Comparison of ENCODE assay signal across 30 cellular contexts in the genomic region with DNA sequence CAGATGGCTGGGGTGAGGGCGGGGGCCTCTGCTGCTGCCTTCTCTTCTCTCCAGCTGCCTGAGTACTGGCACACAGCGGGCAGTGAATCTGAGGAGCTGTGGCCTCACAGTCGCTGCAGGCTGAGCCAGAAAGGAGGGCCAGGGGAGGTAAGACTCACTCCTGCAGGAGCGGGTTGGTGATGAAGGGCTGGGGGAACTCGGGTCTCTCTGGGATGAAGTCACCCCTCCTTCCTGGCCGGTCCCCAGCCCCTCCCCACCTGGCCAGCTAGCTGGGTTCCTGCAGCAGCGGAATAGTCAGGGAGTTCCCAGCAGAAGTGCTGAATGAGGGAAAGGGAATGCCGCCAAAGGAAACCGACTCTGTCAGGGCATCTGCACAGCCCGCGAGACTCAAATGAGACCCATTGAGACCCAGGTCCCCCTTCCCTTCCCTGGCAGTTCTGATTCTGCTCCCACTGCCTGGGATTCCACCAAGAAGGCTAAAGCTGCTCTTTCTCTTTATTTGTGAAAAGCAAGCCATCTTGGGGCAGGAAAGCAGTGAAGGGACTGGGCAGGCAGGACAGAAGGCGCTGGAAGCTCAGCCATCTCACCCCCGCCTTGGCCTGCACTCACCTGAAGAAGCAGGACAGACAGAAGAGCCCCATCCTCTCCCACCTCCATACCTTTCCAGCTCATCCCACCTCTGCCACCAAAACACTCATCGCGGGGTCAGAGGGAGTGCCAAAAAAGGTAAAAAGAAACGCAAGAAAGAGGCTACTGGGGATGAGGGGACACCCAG. TPM values are rescaled to one million over a fixed set of nuclear protein-coding genes. Genes with fewer than 3 reads are reported as not detected.
A peak's percentile ranks its signal among the peaks of the same experiment; 100 is the strongest.
DNase-seq lines count a peak whose midpoint lies in the region; FAIRE-seq and TF ChIP-seq lines count a peak whose summit lies in the region.
"Had no signal": no experiment of that assay in that cellular context is flagged by ENCODE, and none has a peak within 500 bp of the region (broad histone marks: within the 10 kb centered on the region; RNA-seq: fewer than 3 reads in every experiment).

No MANE protein-coding gene starts in this region.

- no peak overlapping the region for H3K14ac ChIP-seq in H1 (ENCODE audit: insufficient read length)

- H3K36me3 ChIP-seq in BLaER1 treated with 17β-estradiol and CSF1 and Interleukin-3, amounts not matched to agents 10 nM and 100 nM = no peaks in the 10 kb centered on the region
- H3K36me3 ChIP-seq in H7 (replicated peaks; ENCODE audit: control insufficient read depth, insufficient read depth, low read length) (no peaks in the 10 kb centered on the region), H1 (ENCODE audit: control insufficient read depth in 2 of 4, insufficient read depth in 4 of 4, low read length in 3 of 4) (0 out of 8 replicates have a peak, but pooled peaks cover 0 to 4% (median 0%) of the 10 kb centered on the region in 4 experiments)
- H3K36me3 ChIP-seq: Peyer's patch had no signal

- DNase-seq in H7 (peak; percentile 59), NCI-H446 (lab: John Stamatoyannopoulos, UW) (peak; percentile 29 to 71), H1 (ENCODE audit: low read depth in 1 of 2, low spot score in 2 of 2) (no peak), foreskin fibroblast (no peak), SW 1271 (lab: John Stamatoyannopoulos, UW) (no peak), NCI-H1417 (lab: John Stamatoyannopoulos, UW) (no peak), GM19240 (ENCODE audit: insufficient read length, low spot score) (no peak)
- DNase-seq: Caco-2; CD8-positive, alpha-beta T cell; DMS79 treated with DMSO at 0.1 percent for 48 hours; GF-D8; Kasumi-1; NCI-H1092 treated with DMSO at 0.1 percent for 48 hours; NCI-H1436 treated with DMSO at 0.1 percent for 48 hours; NCI-H2029; NCI-H226; NCI-H526; NCI-H82; OCI-M1; Peyer's patch; SHP77 treated with DMSO at 0.1 percent for 48 hours had no signal

- no peak overlapping the region for H3K4ac ChIP-seq in H1 (replicated peaks; ENCODE audit: insufficient read length, low read depth, low read length)

- 82% methylated on average over 13 of the region's 16 CpGs; no CpG with 5 or more reads in 1 of the 2 experiments for WGBS in H1 (ENCODE audit: extremely low coverage in 1 of 2, insufficient coverage in 1 of 2, insufficient read length in 1 of 2, insufficient replicate concordance in 2 of 2, low coverage in 1 of 2, low lambda C conversion rate in 2 of 2, missing lambda C conversion rate in 1 of 2), 2 experiments

- peaks cover 0 to 15% (median 10%) of the 10 kb centered on the region in 11 experiments; a peak in 16 of 22 replicates for H3K9me3 ChIP-seq in BLaER1 treated with 17β-estradiol and CSF1 and Interleukin-3, amounts not matched to agents 10 nM and 100 nM (replicated peaks in 1 of 11)
- H3K9me3 ChIP-seq in H1 (ENCODE audit: insufficient read depth in 2 of 2, low read depth in 1 of 2, low read length in 1 of 2) = no peaks in the 10 kb centered on the region
- H3K9me3 ChIP-seq: Caco-2, Peyer's patch had no signal

- H3K79me1 ChIP-seq in H1 (ENCODE audit: low read depth, low read length) = no peaks in the 10 kb centered on the region

- H4K5ac ChIP-seq in H1 (ENCODE audit: insufficient read length, low read depth, low read length) = no peak overlapping the region

- H3K23me2 ChIP-seq in H1 (ENCODE audit: low read depth, low read length) = peaks cover 2% of the 10 kb centered on the region; the same call in 1 of the 2 replicates

- no peak overlapping the region for H2BK15ac ChIP-seq in H1 (ENCODE audit: low read length)

- peaks cover 13 to 81% (median 64%) of the 10 kb centered on the region in 10 experiments for H3K4me1 ChIP-seq in BLaER1 treated with 17β-estradiol and CSF1 and Interleukin-3, amounts not matched to agents 10 nM and 100 nM
- peaks cover 0 to 6% (median under 1%) of the 10 kb centered on the region in 4 experiments; a peak in 2 of 7 replicates for H3K4me1 ChIP-seq in H1 (replicated peaks in 1 of 4; ENCODE audit: control insufficient read depth in 3 of 4, insufficient read depth in 4 of 4, low read length in 3 of 4)
- H3K4me1 ChIP-seq: Caco-2 had no signal

- FAIRE-seq in H1 (lab: Jason Lieb, UNC) = no peak
- FAIRE-seq: A204.1, GM12891, H54, HepG2 had no signal

- H3K9ac ChIP-seq in BLaER1 treated with 17β-estradiol and CSF1 and Interleukin-3, amounts not matched to agents 10 nM and 100 nM = peak overlapping the region in 1 of 11 experiments; percentile 30; a peak in 4 of 22 replicates
- no peak overlapping the region for H3K9ac ChIP-seq in H1 (replicated peaks in 1 of 4; ENCODE audit: extremely low read depth in 1 of 4, low read depth in 3 of 4, low read length in 3 of 4)

- POLR2A ChIA-PET in H1 (lab: Charles Lee; ENCODE audit: partially characterized antibody) = interaction anchor here (1.0 to 1.5 kb wide), 3 partner anchors 8 to 55 kb away, joined by 3 to 7 read pairs (median 5); partner anchors contain the start of genes GSTZ1 and POMT2

- no peak overlapping the region for H3K18ac ChIP-seq in H1 (ENCODE audit: extremely low read depth, low read length)

- no peak overlapping the region for H3K56ac ChIP-seq in H1 (replicated peaks; ENCODE audit: insufficient read length, low read depth, low read length)

- H2AK5ac ChIP-seq in H1 (ENCODE audit: low read depth, low read length) = no peak overlapping the region

- H2BK20ac ChIP-seq in H1 (ENCODE audit: low read length) = 0 out of 2 replicates have a peak overlapping the region, but pooled peaks have one; percentile 32

- peaks cover 23 to 32% (median 29%) of the 10 kb centered on the region in 11 experiments for H3K27me3 ChIP-seq in BLaER1 treated with 17β-estradiol and CSF1 and Interleukin-3, amounts not matched to agents 10 nM and 100 nM
- H3K27me3 ChIP-seq in H7 (ENCODE audit: control insufficient read depth, insufficient read depth, low read length) = peaks cover 24% of the 10 kb centered on the region
- peaks cover 8 to 26% (median 20%) of the 10 kb centered on the region in 4 experiments; a peak in 6 of 7 replicates for H3K27me3 ChIP-seq in H1 (replicated peaks in 1 of 4; ENCODE audit: control insufficient read depth in 3 of 4, extremely low read depth in 1 of 4, insufficient read depth in 3 of 4, low read length in 3 of 4)

- no peak overlapping the region for H3K4me3 ChIP-seq in BLaER1 treated with 17β-estradiol and CSF1 and Interleukin-3, amounts not matched to agents 10 nM and 100 nM
- H3K4me3 ChIP-seq in H7 (ENCODE audit: insufficient read depth, low read depth, low read length) = no peak overlapping the region
- no peak overlapping the region for H3K4me3 ChIP-seq in H1 (ENCODE audit: extremely low read depth in 1 of 4, insufficient read depth in 2 of 4, low read depth in 3 of 4, low read length in 4 of 4)
- H3K4me3 ChIP-seq in foreskin fibroblast (ENCODE audit: low read depth in 1 of 2, low read length in 2 of 2) = no peak overlapping the region
- H3K4me3 ChIP-seq: Peyer's patch had no signal

- H3K27ac ChIP-seq in BLaER1 treated with 17β-estradiol and CSF1 and Interleukin-3, amounts not matched to agents 10 nM and 100 nM = peak overlapping the region in 1 of 11 experiments; percentile 38; a peak in 1 of 22 replicates
- no peak overlapping the region for H3K27ac ChIP-seq in H1 (ENCODE audit: low read depth, low read length)
- H3K27ac ChIP-seq: C4-2B, Peyer's patch had no signal

- no peaks in the 10 kb centered on the region for H3K79me2 ChIP-seq in H1 (ENCODE audit: control insufficient read depth in 1 of 2, insufficient read depth in 2 of 2, low read length in 2 of 2)

- CTCF ChIA-PET in H1 (lab: Charles Lee; ENCODE audit: partially characterized antibody) = interaction anchor here (0.6 to 5.8 kb wide), 17 partner anchors 10 to 390 kb away, joined by 3 to 25 read pairs (median 4); no protein-coding TSS in a partner anchor

- peak overlapping the region; percentile 17 to 87 (median 72); a peak in 21 of 22 replicates for H3K4me2 ChIP-seq in BLaER1 treated with 17β-estradiol and CSF1 and Interleukin-3, amounts not matched to agents 10 nM and 100 nM
- H3K4me2 ChIP-seq in H1 (ENCODE audit: insufficient read depth in 1 of 2, low read depth in 2 of 2, low read length in 2 of 2) = no peak overlapping the region

- no peak for TF ChIP-seq POLR2A in H1 (IDR thresholded peaks at IDR 0.05; ENCODE audit: control extremely low read depth in 1 of 2, low read depth in 2 of 2, low read length in 2 of 2)

- H3K23ac ChIP-seq in H1 (ENCODE audit: insufficient read length) = no peak overlapping the region

- H2AFZ ChIP-seq in H1 (ENCODE audit: low read length) = no peak overlapping the region

- no peak for TF ChIP-seq EP300 in H1 (IDR thresholded peaks at IDR 0.05; ENCODE audit: borderline replicate concordance in 1 of 2, low read depth in 2 of 2, low read length in 2 of 2)

- TF ChIP-seq RAD21 in H1 (IDR thresholded peaks at IDR 0.05 in 1 of 2, conservative IDR thresholded peaks at IDR 0.05 in 1 of 2; ENCODE audit: low read depth in 2 of 2, low read length in 2 of 2) = no peak

- TF ChIP-seq CTCF in H1 (IDR thresholded peaks at IDR 0.05; ENCODE audit: control extremely low read depth in 1 of 3, insufficient read depth in 1 of 3, low read depth in 1 of 3, low read length in 3 of 3) = no peak
- TF ChIP-seq CTCF in foreskin fibroblast (IDR thresholded peaks at IDR 0.05; ENCODE audit: low read depth, low read length) = no peak

- no peak overlapping the region for H2BK120ac ChIP-seq in H1 (replicated peaks; ENCODE audit: low read depth, low read length)

- no peak overlapping the region for H4K8ac ChIP-seq in H1 (ENCODE audit: extremely low read depth, insufficient read depth, low read length)

- no peak overlapping the region for H2BK5ac ChIP-seq in H1 (ENCODE audit: low read depth, low read length)

- no peak overlapping the region for H4K91ac ChIP-seq in H1 (replicated peaks; ENCODE audit: insufficient read length, low read length)

- no peak overlapping the region for H2BK12ac ChIP-seq in H1 (ENCODE audit: low read depth, low read length)

- H4K20me1 ChIP-seq in BLaER1 treated with 17β-estradiol and CSF1 and Interleukin-3, amounts not matched to agents 10 nM and 100 nM = peaks cover 0 to 25% (median 2%) of the 10 kb centered on the region in 11 experiments; a peak in 11 of 22 replicates
- H4K20me1 ChIP-seq in H1 (replicated peaks in 1 of 2; ENCODE audit: control insufficient read depth in 1 of 2, insufficient read depth in 2 of 2, low read length in 2 of 2) = no peaks in the 10 kb centered on the region

RNA-seq across cellular contexts. Expression of gene NGB, which starts 5.3 kb away (rescaled TPM):
- 0.07 TPM in 1 of 2 replicates, not detected in the other for total RNA-seq in H7 (2014; rRNA removed; shearing (Covaris generic))
- 0.30 and 0.55 TPM in 2 replicates for total RNA-seq in H1 (2021; fragmentation: NEBNext Ultra II Directional; extraction: Animal tissue kit (Norgen Biotek cat#: 25700))
- 0.60 and 0.78 TPM in 2 replicates for polyA plus RNA-seq in H1 (2011; rRNA removed)
- 0.41 TPM for polyA plus RNA-seq in H1 (2011; cell fraction: cytosol; rRNA removed)
- 0.78 TPM for polyA plus RNA-seq in H1 (2011; cell fraction: nucleus; rRNA removed)
- 0.30 to 0.57 TPM (median 0.43 TPM) in 4 replicates for polyA plus RNA-seq in H1 (2012, experiment 1 of 2)
- polyA plus RNA-seq in H1 (2012, experiment 2 of 2) = 0.50 TPM
- 0.32 TPM for polyA plus RNA-seq in H1 (2013, experiment 1 of 2)
- polyA plus RNA-seq in H1 (2013, experiment 2 of 2) = 0.26 TPM
- polyA minus RNA-seq in H1 (2011; rRNA and poly(A)+ RNA removed) = 0.07 and 0.32 TPM in 2 replicates
- polyA minus RNA-seq in H1 (2011; cell fraction: cytosol; rRNA and poly(A)+ RNA removed) = not detected
- not detected for polyA minus RNA-seq in H1 (2011; cell fraction: nucleus; rRNA and poly(A)+ RNA removed)
- total RNA-seq: Caco-2; CD8-positive, alpha-beta T cell; HepG2; HT1080; M059J; Peyer's patch had no signal
- polyA plus RNA-seq: AG04450 had no signal

RNA-seq across cellular contexts. Expression of gene POMT2, which starts 54.9 kb away (rescaled TPM):
- total RNA-seq in H7 (2014; rRNA removed; shearing (Covaris generic)) = 17.7 and 18.5 TPM in 2 replicates
- total RNA-seq in H1 (2021; fragmentation: NEBNext Ultra II Directional; extraction: Animal tissue kit (Norgen Biotek cat#: 25700)) = 41.2 and 44.9 TPM in 2 replicates
- 20.8 and 34.1 TPM in 2 replicates for polyA plus RNA-seq in H1 (2011; rRNA removed)
- polyA plus RNA-seq in H1 (2011; cell fraction: cytosol; rRNA removed) = 18.8 TPM
- 122 TPM for polyA plus RNA-seq in H1 (2011; cell fraction: nucleus; rRNA removed)
- 22.6 to 28.7 TPM (median 25.8 TPM) in 4 replicates for polyA plus RNA-seq in H1 (2012, experiment 1 of 2)
- 17.5 TPM for polyA plus RNA-seq in H1 (2012, experiment 2 of 2)
- 21.7 TPM for polyA plus RNA-seq in H1 (2013, experiment 1 of 2)
- polyA plus RNA-seq in H1 (2013, experiment 2 of 2) = 22.8 TPM
- polyA minus RNA-seq in H1 (2011; rRNA and poly(A)+ RNA removed) = 51.5 and 59.7 TPM in 2 replicates
- 17.5 TPM for polyA minus RNA-seq in H1 (2011; cell fraction: cytosol; rRNA and poly(A)+ RNA removed)
- polyA minus RNA-seq in H1 (2011; cell fraction: nucleus; rRNA and poly(A)+ RNA removed) = 54.3 TPM

RNA-seq across cellular contexts. Expression of gene GSTZ1, which starts 55.1 kb away (rescaled TPM):
- 29.3 and 38.0 TPM in 2 replicates for total RNA-seq in H7 (2014; rRNA removed; shearing (Covaris generic))
- total RNA-seq in H1 (2021; fragmentation: NEBNext Ultra II Directional; extraction: Animal tissue kit (Norgen Biotek cat#: 25700)) = 26.6 and 29.1 TPM in 2 replicates
- polyA plus RNA-seq in H1 (2011; rRNA removed) = 33.6 and 40.3 TPM in 2 replicates
- 40.3 TPM for polyA plus RNA-seq in H1 (2011; cell fraction: cytosol; rRNA removed)
- 56.3 TPM for polyA plus RNA-seq in H1 (2011; cell fraction: nucleus; rRNA removed)
- 36.0 to 56.0 TPM (median 46.3 TPM) in 4 replicates for polyA plus RNA-seq in H1 (2012, experiment 1 of 2)
- 46.3 TPM for polyA plus RNA-seq in H1 (2012, experiment 2 of 2)
- polyA plus RNA-seq in H1 (2013, experiment 1 of 2) = 17.1 TPM
- polyA plus RNA-seq in H1 (2013, experiment 2 of 2) = 15.3 TPM
- polyA minus RNA-seq in H1 (2011; rRNA and poly(A)+ RNA removed) = 17.6 and 27.0 TPM in 2 replicates
- 17.5 TPM for polyA minus RNA-seq in H1 (2011; cell fraction: cytosol; rRNA and poly(A)+ RNA removed)
- 41.8 TPM for polyA minus RNA-seq in H1 (2011; cell fraction: nucleus; rRNA and poly(A)+ RNA removed)

Comparison
In these comparisons a context has a peak if more than half of its experiments do, and no peak if none do; other contexts are left out.
1. H3K4me2 ChIP-seq: peak in BLaER1 treated with 17β-estradiol and CSF1 and Interleukin-3, amounts not matched to agents 10 nM and 100 nM (11 of 11); none in H1 (0 of 2).
2. DNase-seq: peak in H7 (single experiment) and NCI-H446 (2 of 2); none in H1 (0 of 2), foreskin fibroblast (0 of 2), SW 1271 (0 of 2), NCI-H1417 (0 of 3) and GM19240 (single experiment).